ENCODE assay signal across 15 cellular contexts in genomic region chr4:173652283-173652931, GRCh38.
"Had no signal": no experiment of that assay in that cellular context is flagged by ENCODE, and none has a peak within 500 bp of the region (broad histone marks: within the 10 kb centered on the region; RNA-seq: fewer than 3 reads in every experiment).

No MANE protein-coding gene starts in this region.

- ATAC-seq: activated CD8-positive, alpha-beta T cell treated with anti-CD3 and anti-CD28 coated beads for 36 hours; psoas muscle; upper lobe of right lung had no signal

- DNase-seq: activated B cell treated with CpG ODN at 0.5 μM for 24 hours; activated CD4-positive, alpha-beta T cell treated with anti-CD3 and anti-CD28 coated beads for 48 hours; activated CD8-positive, alpha-beta memory T cell treated with anti-CD3 and anti-CD28 coated beads, Interleukin-2, amount 50 U/mL, for 4 hours; activated CD8-positive, alpha-beta T cell treated with anti-CD3 and anti-CD28 coated beads for 36 hours; activated effector memory CD4-positive, alpha-beta T cell treated with anti-CD3 and anti-CD28 coated beads, Interleukin-2, amount 50 U/mL, for 16 hours; activated T-cell treated with anti-CD3 and anti-CD28 coated beads, Interleukin-2, amount 50 U/mL, for 48 hours; adrenal gland; caudate nucleus; erythroblast; hypothalamus; psoas muscle; stimulated activated naive CD4-positive, alpha-beta T cell; T-helper 2 cell; upper lobe of right lung had no signal

- H3K4me1 ChIP-seq: adrenal gland, psoas muscle, suprapubic skin, upper lobe of right lung had no signal

- H3K27ac ChIP-seq: adrenal gland, psoas muscle, suprapubic skin, upper lobe of right lung had no signal

- H3K36me3 ChIP-seq: adrenal gland, suprapubic skin, upper lobe of right lung had no signal

- H3K27me3 ChIP-seq: adrenal gland, suprapubic skin, upper lobe of right lung had no signal

- H3K4me3 ChIP-seq: adrenal gland, psoas muscle, suprapubic skin, upper lobe of right lung had no signal

- H3K9me3 ChIP-seq: adrenal gland, psoas muscle, suprapubic skin, upper lobe of right lung had no signal
